8 cellular contexts compared by ENCODE assay signal in the genomic region with DNA sequence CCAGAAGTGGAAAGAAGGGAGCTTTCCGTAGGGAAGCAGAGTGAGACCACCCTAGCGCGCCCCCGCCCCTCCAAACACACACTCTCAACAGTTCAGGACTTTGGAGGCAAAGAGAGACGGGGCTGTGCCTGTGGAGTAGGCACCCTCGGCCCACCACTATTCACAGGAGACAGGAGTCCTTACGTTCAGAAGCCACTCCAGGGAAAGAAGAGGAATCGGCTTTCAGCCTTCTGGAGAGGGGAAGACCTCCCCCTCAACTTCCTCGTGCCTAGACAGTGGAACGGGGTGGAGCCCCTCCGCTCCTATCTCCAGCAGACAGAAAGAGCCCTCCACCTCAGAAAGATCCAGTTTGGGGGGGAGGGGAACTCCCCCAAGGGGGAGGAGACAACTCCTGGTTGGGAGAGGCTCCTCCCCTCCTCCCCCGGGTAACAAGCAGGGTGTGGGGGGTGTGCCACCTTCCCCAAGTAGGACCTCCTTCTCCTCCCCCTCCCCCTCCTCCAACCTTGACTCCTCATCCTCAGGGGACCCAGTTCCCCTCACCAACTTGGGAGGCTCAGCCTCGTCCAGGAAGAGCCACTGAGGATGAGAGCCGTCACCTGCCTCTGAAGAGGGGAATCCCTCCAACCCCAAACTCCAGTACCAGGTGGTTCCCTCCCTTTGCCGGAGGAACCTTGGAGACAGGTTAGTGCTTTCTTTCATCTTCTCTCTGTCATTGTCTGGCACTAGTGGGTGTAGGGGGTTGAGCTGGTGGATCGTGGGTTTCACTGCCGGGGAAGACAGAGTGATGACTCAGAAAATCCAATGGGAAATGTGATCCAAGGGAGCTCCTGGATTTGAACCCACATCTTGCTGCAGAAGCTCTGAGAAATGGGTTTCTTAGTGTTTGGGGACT. TPM values are rescaled to one million over a fixed set of nuclear protein-coding genes. Genes with fewer than 3 reads are reported as not detected.
A peak's percentile ranks its signal among the peaks of the same experiment; 100 is the strongest.
DNase-seq lines count a peak whose midpoint lies in the region; ATAC-seq and TF ChIP-seq lines count a peak whose summit lies in the region.

No MANE protein-coding gene starts in this region.

- no peaks in the 10 kb centered on the region for H3K27me3 ChIP-seq in ACC112 (ENCODE audit: insufficient read depth, low read length)
- no peaks in the 10 kb centered on the region for H3K27me3 ChIP-seq in HUES48 (ENCODE audit: control insufficient read depth, insufficient read depth, low read length)

- peak overlapping the region; percentile 43; the same call in 1 of the 2 replicates for H3K27ac ChIP-seq in ACC112 (ENCODE audit: low read depth, low read length)
- H3K27ac ChIP-seq in HUES48 (ENCODE audit: low read depth, low read length), result peak overlapping the region; percentile 78

- in situ Hi-C loops in GM13976 (cut with MboI; ENCODE audit: low sequenced_read_pairs, unreplicated experiment), result no loop called here

- H3K36me3 ChIP-seq in ACC112 (ENCODE audit: insufficient read depth, low read length), result peaks cover 3% of the 10 kb centered on the region; the same call in 1 of the 2 replicates
- no peaks in the 10 kb centered on the region for H3K36me3 ChIP-seq in HUES48 (ENCODE audit: control insufficient read depth, insufficient read depth, low read length)

- TF ChIP-seq CTCF in GM13976 (IDR thresholded peaks at IDR 0.05; ENCODE audit: borderline replicate concordance, control extremely low read depth, extremely low read depth, insufficient read depth, missing control alignments), result no peak

- peaks cover 52% of the 10 kb centered on the region for H3K4me1 Mint-ChIP-seq in T-helper 17 cell

- DNase-seq in GM13976 (ENCODE audit: low spot score) (peak; percentile 73), T-helper 17 cell (peak in 2 of 3 donors; percentile 31 to 52), iris pigment epithelial cell (ENCODE audit: low read depth) (peak; percentile 30)
- DNase-seq in central memory CD4-positive, alpha-beta T cell, result peak; percentile 52
- DNase-seq in stimulated activated CD4-positive, alpha-beta T cell treated with anti-CD3 and anti-CD28 coated beads, Interleukin-12 subunit alpha, Interleukin-12 subunit beta, amount 100 ng/mL, for 4 hours, result peak; percentile 43

- peak overlapping the region; percentile 72 for H3K9ac ChIP-seq in HUES48 (ENCODE audit: low read depth, low read length)

- peak; percentile 35 for ATAC-seq in T-helper 17 cell
- ATAC-seq in GM18858 (IDR thresholded peaks at IDR 0.05; ENCODE audit: unreplicated experiment), result no peak

- peaks cover 2% of the 10 kb centered on the region for H3K36me3 Mint-ChIP-seq in T-helper 17 cell (ENCODE audit: low read depth)

- peak overlapping the region; percentile 87 for H2AFZ ChIP-seq in ACC112 (ENCODE audit: low read length, unreplicated experiment)

- H3K9me3 ChIP-seq in HUES48 (ENCODE audit: control insufficient read depth, insufficient read depth, low read length) (no peaks in the 10 kb centered on the region), T-helper 17 cell (ENCODE audit: control insufficient read depth, low read length, poor library complexity, severe bottlenecking) (no peaks in the 10 kb centered on the region)

- H3K4me3 ChIP-seq in ACC112 (ENCODE audit: low read depth, low read length), result peak overlapping the region; percentile 92
- peak overlapping the region; percentile 85 for H3K4me3 ChIP-seq in HUES48 (ENCODE audit: low read depth, low read length)

- peaks cover 41% of the 10 kb centered on the region for H3K79me2 ChIP-seq in ACC112 (ENCODE audit: control insufficient read depth, insufficient read depth, low read length, unreplicated experiment)

- no peaks in the 10 kb centered on the region for H3K27me3 Mint-ChIP-seq in T-helper 17 cell

- H3K4me1 ChIP-seq in ACC112 (ENCODE audit: control insufficient read depth, insufficient read depth, low read length, unreplicated experiment) (peaks cover 34% of the 10 kb centered on the region), HUES48 (ENCODE audit: control insufficient read depth, insufficient read depth, low read length) (peaks cover 36% of the 10 kb centered on the region)

- peak overlapping the region; percentile 94 for H3K4me3 Mint-ChIP-seq in T-helper 17 cell

- peak overlapping the region; percentile 91 for H3K27ac Mint-ChIP-seq in T-helper 17 cell

RNA-seq across cellular contexts. Expression of a gene that starts 0.9 kb away (rescaled TPM):
- total RNA-seq in T-helper 17 cell, result 10 to 100 TPM; 33.4 to 40.4 TPM

RNA-seq across cellular contexts. Expression of a gene that starts 32.8 kb away (rescaled TPM):
- total RNA-seq in T-helper 17 cell, result 1 to 10 TPM; 3.1 to 3.9 TPM

RNA-seq across cellular contexts. Expression of a gene that starts 48.7 kb away (rescaled TPM):
- total RNA-seq in T-helper 17 cell, result 10 to 100 TPM; 72.8 to 73.0 TPM
